ENCODE assay signal across 26 cellular contexts in genomic region chr12:84128117-84128991, GRCh38.
DNase-seq lines count a peak whose midpoint lies in the region; ATAC-seq and TF ChIP-seq lines count a peak whose summit lies in the region.
"Had no signal": no experiment of that assay in that cellular context is flagged by ENCODE, and none has a peak within 500 bp of the region (broad histone marks: within the 10 kb centered on the region; RNA-seq: fewer than 3 reads in every experiment).

No MANE protein-coding gene starts in this region.

- CTCF ChIA-PET in activated CD4-positive, alpha-beta T cell treated with anti-CD3 and anti-CD28 coated beads for 36 hours (lab: Charles Lee), result no interaction called here

- WGBS in lower leg skin, 2 donors, result 90 to 95% methylated on average over 23 to 24 of the region's 25 CpGs

- H3K27me3 Mint-ChIP-seq in stimulated activated memory B cell treated with anti-CD40 and anti-IgM and Interleukin-4, amounts not matched to agents 10 μg/mL and 1 μg/mL and 100 μg/mL, for 72 hours, result no peaks in the 10 kb centered on the region
- no peaks in the 10 kb centered on the region for H3K27me3 Mint-ChIP-seq in activated CD4-positive, alpha-beta T cell treated with anti-CD3 and anti-CD28 coated beads for 36 hours
- H3K27me3 Mint-ChIP-seq: B cell; memory B cell; naive thymus-derived CD4-positive, alpha-beta T cell; type B pancreatic cell had no signal

- no peaks in the 10 kb centered on the region for H3K9me3 Mint-ChIP-seq in stimulated activated memory B cell treated with anti-CD40 and anti-IgM and Interleukin-4, amounts not matched to agents 10 μg/mL and 1 μg/mL and 100 μg/mL, for 72 hours
- no peaks in the 10 kb centered on the region for H3K9me3 Mint-ChIP-seq in activated CD4-positive, alpha-beta T cell treated with anti-CD3 and anti-CD28 coated beads for 36 hours (ENCODE audit: low read depth)
- H3K9me3 Mint-ChIP-seq: memory B cell, type B pancreatic cell had no signal

- H3K4me1 Mint-ChIP-seq in stimulated activated memory B cell treated with anti-CD40 and anti-IgM and Interleukin-4, amounts not matched to agents 10 μg/mL and 1 μg/mL and 100 μg/mL, for 72 hours, result no peaks in the 10 kb centered on the region
- H3K4me1 Mint-ChIP-seq in activated CD4-positive, alpha-beta T cell treated with anti-CD3 and anti-CD28 coated beads for 36 hours, result no peaks in the 10 kb centered on the region
- H3K4me1 Mint-ChIP-seq: B cell; memory B cell; naive thymus-derived CD4-positive, alpha-beta T cell had no signal

- TF ChIP-seq CTCF in lower leg skin (IDR thresholded peaks at IDR 0.05), result no peak

- POLR2A ChIA-PET in activated CD4-positive, alpha-beta T cell treated with anti-CD3 and anti-CD28 coated beads for 36 hours (lab: Charles Lee), result no interaction called here

- ATAC-seq in Right ventricle myocardium inferior, result no peak
- ATAC-seq in stimulated activated memory B cell treated with anti-CD40 and anti-IgM and Interleukin-4, amounts not matched to agents 10 μg/mL and 1 μg/mL and 100 μg/mL, for 72 hours, result peak; percentile 48
- no peak for ATAC-seq in activated CD4-positive, alpha-beta T cell treated with anti-CD3 and anti-CD28 coated beads for 36 hours
- ATAC-seq: A549; activated CD4-positive, CD25-positive, alpha-beta regulatory T cell treated with anti-CD3 and anti-CD28 coated beads, Interleukin-2, amount 50 U/mL, for 24 hours; activated CD8-positive, alpha-beta T cell treated with anti-CD3 and anti-CD28 coated beads, Interleukin-2, amount 10 ng/mL, durations not matched to agents 7 days and 5 days; naive thymus-derived CD4-positive, alpha-beta T cell; SK-N-SH treated with all-trans-retinoic acid at 6 μM for 48 hours had no signal

- H3K4me3 ChIP-seq in lower leg skin (ENCODE audit: low read depth, poor library complexity, severe bottlenecking), result no peak overlapping the region
- H3K4me3 ChIP-seq: A549, coronary artery, ovary, Peyer's patch, right atrium auricular region had no signal

- TF ChIP-seq POLR2A in lower leg skin (IDR thresholded peaks at IDR 0.05), result no peak

- H3K27ac Mint-ChIP-seq in stimulated activated memory B cell treated with anti-CD40 and anti-IgM and Interleukin-4, amounts not matched to agents 10 μg/mL and 1 μg/mL and 100 μg/mL, for 72 hours, result no peak overlapping the region
- no peak overlapping the region for H3K27ac Mint-ChIP-seq in activated CD4-positive, alpha-beta T cell treated with anti-CD3 and anti-CD28 coated beads for 36 hours
- H3K27ac Mint-ChIP-seq: activated CD8-positive, alpha-beta T cell treated with anti-CD3 and anti-CD28 coated beads, Interleukin-2, amount 10 ng/mL, durations not matched to agents 7 days and 5 days; B cell; memory B cell; naive thymus-derived CD4-positive, alpha-beta T cell; type B pancreatic cell had no signal

- no peaks in the 10 kb centered on the region for H3K36me3 Mint-ChIP-seq in stimulated activated memory B cell treated with anti-CD40 and anti-IgM and Interleukin-4, amounts not matched to agents 10 μg/mL and 1 μg/mL and 100 μg/mL, for 72 hours
- no peaks in the 10 kb centered on the region for H3K36me3 Mint-ChIP-seq in activated CD4-positive, alpha-beta T cell treated with anti-CD3 and anti-CD28 coated beads for 36 hours (ENCODE audit: low read depth)
- H3K36me3 Mint-ChIP-seq: memory B cell; naive thymus-derived CD4-positive, alpha-beta T cell; type B pancreatic cell had no signal

- intact Hi-C loops in Right ventricle myocardium inferior (cut with DNase I) (no loop called here), cardiac septum (cut with DNase I) (no loop called here), lower leg skin (cut with DNase I; ENCODE audit: low total_unique reads) (no loop called here)
- intact Hi-C loops in activated CD4-positive, alpha-beta T cell treated with anti-CD3 and anti-CD28 coated beads for 36 hours (cut with DNase I, micrococcal nuclease), result no loop called here

- peak; percentile 56 for DNase-seq in Right ventricle myocardium inferior (ENCODE audit: missing footprints)
- no peak for DNase-seq in cardiac septum (ENCODE audit: low spot score)
- DNase-seq in NCI-H2029 treated with DMSO at 0.1 percent for 48 hours (lab: John Stamatoyannopoulos, UW), result peak; percentile 38
- DNase-seq in UCSD-AML1 (lab: John Stamatoyannopoulos, UW; ENCODE audit: unreplicated experiment), result peak; percentile 1
- no peak for DNase-seq in iPS-NIHi11 (ENCODE audit: low spot score)
- DNase-seq in activated CD4-positive, alpha-beta T cell treated with anti-CD3 and anti-CD28 coated beads for 36 hours, result no peak
- no peak for DNase-seq in lower leg skin (ENCODE audit: low spot score in 2 of 2)
- DNase-seq: activated CD8-positive, alpha-beta T cell treated with anti-CD3 and anti-CD28 coated beads, Interleukin-2, amount 10 ng/mL, durations not matched to agents 7 days and 5 days; activated gamma-delta T cell treated with Interleukin-2 at 50 U/mL for 16 hours; amniotic stem cell; KBM-7; naive thymus-derived CD4-positive, alpha-beta T cell; NCI-H1694; NCI-H345; ovary; Peyer's patch; stimulated activated CD4-positive, alpha-beta T cell treated with anti-CD3 and anti-CD28 coated beads, Interleukin-12 subunit alpha, Interleukin-12 subunit beta, amount 100 ng/mL, for 4 hours had no signal

- H3K4me3 Mint-ChIP-seq in stimulated activated memory B cell treated with anti-CD40 and anti-IgM and Interleukin-4, amounts not matched to agents 10 μg/mL and 1 μg/mL and 100 μg/mL, for 72 hours, result no peak overlapping the region
- no peak overlapping the region for H3K4me3 Mint-ChIP-seq in activated CD4-positive, alpha-beta T cell treated with anti-CD3 and anti-CD28 coated beads for 36 hours
- H3K4me3 Mint-ChIP-seq: activated CD8-positive, alpha-beta T cell treated with anti-CD3 and anti-CD28 coated beads, Interleukin-2, amount 10 ng/mL, durations not matched to agents 7 days and 5 days; B cell; memory B cell; naive thymus-derived CD4-positive, alpha-beta T cell; type B pancreatic cell had no signal

Comparison
In these comparisons a context has a peak if more than half of its experiments do, and no peak if none do; other contexts are left out.
1. DNase-seq: peak in Right ventricle myocardium inferior (single experiment), NCI-H2029 treated with DMSO at 0.1 percent for 48 hours (single experiment) and UCSD-AML1 (single experiment); none in cardiac septum (single experiment), iPS-NIHi11 (single experiment), activated CD4-positive, alpha-beta T cell treated with anti-CD3 and anti-CD28 coated beads for 36 hours (single experiment) and lower leg skin (0 of 2).